Comparison of ENCODE assay signal across 8 cellular contexts in genomic region chr1:182149411-182149965, GRCh38.
DNase-seq lines count a peak whose midpoint lies in the region; ATAC-seq and TF ChIP-seq lines count a peak whose summit lies in the region.

No MANE protein-coding gene starts in this region.

- no peak for TF ChIP-seq POLR2A in IMR-90 (IDR thresholded peaks at IDR 0.05; ENCODE audit: low read depth, low read length)

- no peak overlapping the region for H3K56ac ChIP-seq in IMR-90 (ENCODE audit: extremely low read depth, insufficient read depth, low read length)

- no peaks in the 10 kb centered on the region for H3K27me3 ChIP-seq in BJ (ENCODE audit: control insufficient read depth, insufficient read depth, low read length)
- H3K27me3 ChIP-seq in IMR-90 (ENCODE audit: control insufficient read depth, insufficient read depth, low read length) = no peaks in the 10 kb centered on the region
- H3K27me3 ChIP-seq in mammary epithelial cell (ENCODE audit: insufficient read depth, low read length) = no peaks in the 10 kb centered on the region

- no peak overlapping the region for H2AK9ac ChIP-seq in IMR-90 (replicated peaks; ENCODE audit: low read depth, low read length, poor library complexity)

- no peak for TF ChIP-seq CTCF in BJ (IDR thresholded peaks at IDR 0.05; ENCODE audit: insufficient read depth, low read depth, low read length)
- no peak for TF ChIP-seq CTCF in IMR-90 (conservative IDR thresholded peaks at IDR 0.05; ENCODE audit: low read depth, low read length)
- no peak for TF ChIP-seq CTCF in mammary epithelial cell (conservative IDR thresholded peaks at IDR 0.05 in 1 of 2, IDR thresholded peaks at IDR 0.05 in 1 of 2; ENCODE audit: extremely low read depth in 1 of 2, insufficient read depth in 1 of 2, low read depth in 1 of 2, low read length in 2 of 2)

- no peak for TF ChIP-seq RAD21 in IMR-90 (IDR thresholded peaks at IDR 0.05; ENCODE audit: low read length)

- intact Hi-C loops in IMR-90 (cut with micrococcal nuclease) = no loop called here
- intact Hi-C loops in mammary epithelial cell (cut with micrococcal nuclease) = no loop called here

- H3K9me3 ChIP-seq in IMR-90 (ENCODE audit: control insufficient read depth, insufficient read depth, low read length) (no peaks in the 10 kb centered on the region), mammary epithelial cell (replicated peaks; ENCODE audit: insufficient read depth, low read length) (no peaks in the 10 kb centered on the region)

- H4K20me1 ChIP-seq in IMR-90 (ENCODE audit: insufficient read depth, low read length) (no peaks in the 10 kb centered on the region), mammary epithelial cell (ENCODE audit: insufficient read depth, low read length) (no peaks in the 10 kb centered on the region)

- no peak overlapping the region for H3K4ac ChIP-seq in IMR-90 (ENCODE audit: low read depth, low read length)

- CTCF ChIA-PET in BJ (lab: Yijun Ruan, JAX) = interaction anchor here (0.7 to 0.8 kb wide), 3 partner anchors 12 to 452 kb away, joined by 3 read pairs; no protein-coding TSS in a partner anchor
- CTCF ChIA-PET in IMR-90 (lab: Yijun Ruan, JAX) = interaction anchor here (1.3 kb wide), 1 partner anchor 248 kb away, joined by 3 read pairs; no protein-coding TSS in a partner anchor
- CTCF ChIA-PET in mammary epithelial cell (lab: Charles Lee; ENCODE audit: low non-redundant PET) = no interaction called here

- dilution Hi-C loops in IMR-90 (cut with HindIII; ENCODE audit: low sequenced_read_pairs, unreplicated experiment) (no loop called here), mammary epithelial cell (cut with HindIII; ENCODE audit: low sequenced_read_pairs) (loop anchor here (5.0 to 10.0 kb wide), 2 partner anchors 33 to 65 kb away; no protein-coding TSS in a partner anchor)

- H3K4me2 ChIP-seq in IMR-90 (ENCODE audit: low read depth, low read length) (no peak overlapping the region), mammary epithelial cell (ENCODE audit: insufficient read depth, low read depth, low read length) (no peak overlapping the region)

- H3K9me1 ChIP-seq in IMR-90 (ENCODE audit: insufficient read depth, low read length) = no peaks in the 10 kb centered on the region

- H3K23ac ChIP-seq in IMR-90 (ENCODE audit: low read depth, low read length) = no peak overlapping the region

- POLR2A ChIA-PET in BJ (lab: Charles Lee) = interaction anchor here (0.5 kb wide), 1 partner anchor 465 kb away, joined by 7 read pairs; no protein-coding TSS in a partner anchor
- POLR2A ChIA-PET in IMR-90 (lab: Charles Lee; ENCODE audit: unreplicated experiment) = no interaction called here

- no peak overlapping the region for H4K91ac ChIP-seq in IMR-90 (ENCODE audit: insufficient read depth, low read depth, low read length)

- H2BK15ac ChIP-seq in IMR-90 (ENCODE audit: low read depth, low read length) = no peak overlapping the region

- H3K14ac ChIP-seq in IMR-90 (replicated peaks; ENCODE audit: low read depth, low read length) = no peak overlapping the region

- no peak overlapping the region for H2BK5ac ChIP-seq in IMR-90 (ENCODE audit: low read depth, low read length, poor library complexity, severe bottlenecking)

- in situ Hi-C loops in IMR-90 (cut with MboI; ENCODE audit: low sequenced_read_pairs) = no loop called here
- in situ Hi-C loops in mammary epithelial cell (cut with MboI; ENCODE audit: low sequenced_read_pairs in 2 of 2) = loop anchor here in 1 of 2 donors (10.0 kb wide), 1 partner anchor 65 kb away; no protein-coding TSS in a partner anchor

- no peak overlapping the region for H2BK120ac ChIP-seq in IMR-90 (ENCODE audit: low read depth, low read length)

- H4K8ac ChIP-seq in IMR-90 (ENCODE audit: low read depth in 2 of 2, low read length in 2 of 2) = no peak overlapping the region

- ATAC-seq in IMR-90 (ENCODE audit: low read depth) (no peak), GM21360 (IDR thresholded peaks at IDR 0.05; ENCODE audit: unreplicated experiment) (no peak), HG03045 (IDR thresholded peaks at IDR 0.05; ENCODE audit: unreplicated experiment) (no peak)

- H2AFZ ChIP-seq in IMR-90 (replicated peaks; ENCODE audit: low read length, poor library complexity) (no peak overlapping the region), mammary epithelial cell (ENCODE audit: low read depth, low read length) (peak overlapping the region; percentile 33)

- no peaks in the 10 kb centered on the region for H3K79me2 ChIP-seq in mammary epithelial cell (ENCODE audit: insufficient read depth, low read length)

- H3K4me3 ChIP-seq in BJ (ENCODE audit: low read depth, low read length) (no peak overlapping the region), IMR-90 (ENCODE audit: insufficient read depth, low read depth, low read length) (no peak overlapping the region), mammary epithelial cell (replicated peaks in 1 of 3; ENCODE audit: insufficient read depth in 1 of 3, low read depth in 2 of 3, low read length in 3 of 3) (no peak overlapping the region)

- no peak overlapping the region for H2BK20ac ChIP-seq in IMR-90 (ENCODE audit: low read depth, low read length)

- H3K18ac ChIP-seq in IMR-90 (ENCODE audit: low read depth, low read length) = no peak overlapping the region; the same call in 1 of the 2 replicates

- H3K79me1 ChIP-seq in IMR-90 (ENCODE audit: low read depth in 1 of 2, low read length in 2 of 2) = no peaks in the 10 kb centered on the region

- DNase-seq in BJ (ENCODE audit: low read depth) (peak; percentile 67), IMR-90 (peak; percentile 73), mammary epithelial cell (peak; percentile 76), midbrain (lab: John Stamatoyannopoulos, UW) (peak; percentile 22), T1000 (lab: John Stamatoyannopoulos, UW) (no peak), germinal center (ENCODE audit: low spot score) (no peak)

- 33% methylated on average over 1 of the region's 6 CpGs; no CpG with 5 or more reads in 1 of the 2 experiments for WGBS in IMR-90 (ENCODE audit: extremely low coverage in 2 of 2, insufficient read length in 1 of 2), 2 experiments
- 85% methylated on average over 6 of the region's 6 CpGs for WGBS in mammary epithelial cell (ENCODE audit: low coverage, missing lambda C conversion rate)

- H3K4me1 ChIP-seq in IMR-90 (ENCODE audit: control insufficient read depth, insufficient read depth, low read length) = no peaks in the 10 kb centered on the region
- peaks cover 25% of the 10 kb centered on the region for H3K4me1 ChIP-seq in mammary epithelial cell (ENCODE audit: insufficient read depth, low read length)

- BruUV-seq in IMR-90 (replicated peaks; lab: Mats Ljungman, UMichigan) (no TSS peak), mammary epithelial cell (replicated peaks; lab: Mats Ljungman, UMichigan) (no TSS peak)

- no peak overlapping the region for H4K5ac ChIP-seq in IMR-90 (ENCODE audit: low read depth, low read length)

- H2AK5ac ChIP-seq in IMR-90 (ENCODE audit: low read depth, low read length) = no peak overlapping the region

- H3K9ac ChIP-seq in IMR-90 (ENCODE audit: low read depth, low read length) (no peak overlapping the region), mammary epithelial cell (ENCODE audit: insufficient read depth, low read length) (no peak overlapping the region)

- H3K27ac ChIP-seq in IMR-90 (ENCODE audit: insufficient read depth, low read length) (no peak overlapping the region), mammary epithelial cell (ENCODE audit: insufficient read depth, low read depth, low read length) (no peak overlapping the region)

- no peaks in the 10 kb centered on the region for H3K36me3 ChIP-seq in BJ (ENCODE audit: control insufficient read depth, insufficient read depth, low read length)
- no peaks in the 10 kb centered on the region for H3K36me3 ChIP-seq in IMR-90 (ENCODE audit: control insufficient read depth, insufficient read depth, low read length)
- no peaks in the 10 kb centered on the region for H3K36me3 ChIP-seq in mammary epithelial cell (ENCODE audit: insufficient read depth, low read length)

TF ChIP-seq in IMR-90, 13 proteins besides CTCF, POLR2A, EP300 and RAD21:
- no peak for TF ChIP-seq MAFK (IDR thresholded peaks at IDR 0.05; ENCODE audit: low read depth, low read length)
- no peak for TF ChIP-seq MXI1 (IDR thresholded peaks at IDR 0.05; ENCODE audit: borderline replicate concordance, low read depth, low read length)
- TF ChIP-seq SMC3 (IDR thresholded peaks at IDR 0.05; ENCODE audit: low read depth, low read length) = no peak
- TF ChIP-seq MAZ (IDR thresholded peaks at IDR 0.05; ENCODE audit: borderline replicate concordance, low read depth, low read length) = no peak
- no peak for TF ChIP-seq USF2 (IDR thresholded peaks at IDR 0.05; ENCODE audit: low read depth, low read length)
- TF ChIP-seq RCOR1 (IDR thresholded peaks at IDR 0.05; ENCODE audit: insufficient replicate concordance, low read length) = no peak
- TF ChIP-seq RFX5 (IDR thresholded peaks at IDR 0.05; ENCODE audit: low read depth, low read length) = no peak
- TF ChIP-seq CHD1 (IDR thresholded peaks at IDR 0.05; ENCODE audit: low read depth, low read length) = no peak
- no peak for TF ChIP-seq ELK1 (IDR thresholded peaks at IDR 0.05; ENCODE audit: borderline replicate concordance, low read depth, low read length)
- peak; percentile 68; the same call in 1 of the 2 replicates for TF ChIP-seq NFE2L2 (IDR thresholded peaks at IDR 0.05; ENCODE audit: low read depth, low read length)
- TF ChIP-seq CEBPB (IDR thresholded peaks at IDR 0.05; ENCODE audit: low read depth, low read length) = peak; percentile 42; the same call in 1 of the 2 replicates
- no peak for TF ChIP-seq FOS (IDR thresholded peaks at IDR 0.05; ENCODE audit: low read depth, low read length)

Comparison
In these comparisons a context has a peak if more than half of its experiments do, and no peak if none do; other contexts are left out.
1. DNase-seq: peak in BJ (single experiment), IMR-90 (single experiment), mammary epithelial cell (single experiment) and midbrain (single experiment); none in T1000 (single experiment) and germinal center (single experiment).